In genomic region chr1:225809842-225810578, GRCh38 we compare ENCODE assay signal across 8 cellular contexts.
A peak's percentile ranks its signal among the peaks of the same experiment; 100 is the strongest.
DNase-seq lines count a peak whose midpoint lies in the region; ATAC-seq lines count a peak whose summit lies in the region.

Gene EPHX1, plus strand, starts transcription at chr1:225810124. Its CDS starts 18,606 bp downstream, at chr1:225828730.

- H3K27ac ChIP-seq in cingulate gyrus (ENCODE audit: low read depth, low read length) = peak within 1 kb of the TSS; percentile 78

- peak; percentile 96 for ATAC-seq in GM18867 (IDR thresholded peaks at IDR 0.05; ENCODE audit: unreplicated experiment)
- peak; percentile 96 for ATAC-seq in HG03097 (IDR thresholded peaks at IDR 0.05; ENCODE audit: low FRiP score, unreplicated experiment)

- DNase-seq in AG08395 (ENCODE audit: low spot score) (peak; percentile 97), NCI-H2196 treated with DMSO at 0.1 percent for 48 hours (lab: John Stamatoyannopoulos, UW; ENCODE audit: unreplicated experiment) (peak; percentile 74), left kidney (ENCODE audit: low read depth, low spot score) (peak; percentile 97)
- DNase-seq in activated CD4-positive, alpha-beta T cell treated with anti-CD3 and anti-CD28 coated beads for 24 hours (ENCODE audit: low read depth in 2 of 2) = peak; percentile 54 to 70
- peak; percentile 68 for DNase-seq in stimulated activated CD4-positive, alpha-beta T cell treated with anti-CD3 and anti-CD28 coated beads, Interleukin-1b, Interleukin-23, amount 100 ng/mL, for 48 hours

Comparison
In these comparisons a context has a peak if more than half of its experiments do, and no peak if none do; other contexts are left out.
1. Peak in every context shown above with its lines: DNase-seq, ATAC-seq and H3K27ac ChIP-seq.